Comparison of ENCODE assay signal across 14 cellular contexts in the genomic region with DNA sequence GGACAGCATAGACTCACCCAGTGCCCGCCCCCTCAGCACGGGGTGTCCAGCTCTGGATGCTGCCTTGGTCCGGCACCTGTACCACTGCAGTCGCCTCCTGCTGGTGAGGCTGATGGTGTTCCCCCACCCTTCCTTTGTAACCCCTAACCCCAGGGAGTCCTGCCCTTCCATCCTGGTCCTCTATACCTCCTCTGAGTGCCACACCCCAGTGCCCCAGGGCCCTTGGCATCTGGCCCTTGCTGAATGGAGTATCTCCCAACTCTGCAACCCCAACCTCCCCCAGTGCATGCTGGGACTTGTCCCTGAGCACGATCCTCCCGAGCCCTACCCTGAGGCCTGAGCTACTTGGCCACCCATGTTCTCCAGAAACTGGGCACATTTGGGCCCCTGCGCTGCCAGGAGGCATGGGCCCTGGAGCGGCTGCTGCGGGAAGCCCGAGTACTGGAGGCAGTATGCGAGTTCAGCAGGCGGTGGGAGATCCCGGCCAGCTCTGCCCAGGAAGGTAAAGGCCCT. TPM values are rescaled to one million over a fixed set of nuclear protein-coding genes. Genes with fewer than 3 reads are reported as not detected.
A peak's percentile ranks its signal among the peaks of the same experiment; 100 is the strongest.
DNase-seq lines count a peak whose midpoint lies in the region; ATAC-seq and TF ChIP-seq lines count a peak whose summit lies in the region.
"Had no signal": no experiment of that assay in that cellular context is flagged by ENCODE, and none has a peak within 500 bp of the region (broad histone marks: within the 10 kb centered on the region; RNA-seq: fewer than 3 reads in every experiment).

No MANE protein-coding gene starts in this region.

- no peaks in the 10 kb centered on the region for H3K9me2 ChIP-seq in OCI-LY1 (ENCODE audit: low read depth, low read length)

- no peak for TF ChIP-seq POLR2A in suprapubic skin (IDR thresholded peaks at IDR 0.05)

- H2AFZ ChIP-seq in OCI-LY1 (ENCODE audit: low read length), result no peak overlapping the region

- no peak overlapping the region for H3K4me3 ChIP-seq in OCI-LY1 (ENCODE audit: low read depth, low read length, poor library complexity, severe bottlenecking)
- peak overlapping the region; percentile 10 for H3K4me3 ChIP-seq in suprapubic skin
- H3K4me3 ChIP-seq: gastrocnemius medialis had no signal

- H3K79me2 ChIP-seq in OCI-LY1 (ENCODE audit: insufficient read depth, low read length), result no peaks in the 10 kb centered on the region

- intact Hi-C loops in left ventricle myocardium superior (cut with micrococcal nuclease) (no loop called here), cardiac septum (cut with DNase I) (no loop called here)

- H3K4me1 ChIP-seq in OCI-LY1 (ENCODE audit: insufficient read depth, low read length, severe bottlenecking) (peaks cover 55% of the 10 kb centered on the region), suprapubic skin (peaks cover 68% of the 10 kb centered on the region)

- peak overlapping the region; percentile 39; the same call in 1 of the 2 replicates for H3K9ac ChIP-seq in OCI-LY1 (ENCODE audit: low read length)

- TF ChIP-seq EP300 in suprapubic skin (IDR thresholded peaks at IDR 0.05), result no peak

- H3F3A ChIP-seq in OCI-LY1 (ENCODE audit: insufficient read depth, low read length), result no peaks in the 10 kb centered on the region

- H3K27me3 ChIP-seq in OCI-LY1 (ENCODE audit: insufficient read depth, low read length) (no peaks in the 10 kb centered on the region), suprapubic skin (no peaks in the 10 kb centered on the region)
- H3K27me3 ChIP-seq: gastrocnemius medialis had no signal

- DNase-seq in left ventricle myocardium superior (peak; percentile 26), cardiac septum (ENCODE audit: low spot score) (no peak), suprapubic skin (ENCODE audit: low spot score in 2 of 2) (no peak), RPMI8226 (no peak), mesenteric fat pad (ENCODE audit: low spot score) (no peak)
- DNase-seq: activated naive CD4-positive, alpha-beta T cell treated with anti-CD3 and anti-CD28 coated beads for 36 hours; dermis blood vessel endothelial cell; gastrocnemius medialis; NCI-H2029; SW 1271 had no signal

- H3K9me3 ChIP-seq in OCI-LY1 (ENCODE audit: low read length) (no peaks in the 10 kb centered on the region), suprapubic skin (no peaks in the 10 kb centered on the region)
- H3K9me3 ChIP-seq: gastrocnemius medialis had no signal

- 20% methylated on average over 1 of the region's 13 CpGs for WGBS in suprapubic skin

- TF ChIP-seq CTCF in OCI-LY1 (IDR thresholded peaks at IDR 0.05; ENCODE audit: low read length) (peak; percentile 57), suprapubic skin (IDR thresholded peaks at IDR 0.05) (no peak)

- ATAC-seq in left ventricle myocardium superior, result no peak
- peak; percentile 22 for ATAC-seq in esophagus mucosa
- no peak for ATAC-seq in HG03521 (IDR thresholded peaks at IDR 0.05; ENCODE audit: unreplicated experiment)
- ATAC-seq: gastrocnemius medialis, HCT116 had no signal

- H3K27ac ChIP-seq in OCI-LY1 (ENCODE audit: low read depth, low read length, poor library complexity, severe bottlenecking) (peak overlapping the region; percentile 97), suprapubic skin (no peak overlapping the region)

- H3K4me2 ChIP-seq in OCI-LY1 (ENCODE audit: low read length), result peak overlapping the region; percentile 56; the same call in 1 of the 2 replicates

- H3K36me3 ChIP-seq in OCI-LY1 (ENCODE audit: insufficient read depth, low read length) (peaks cover 2% of the 10 kb centered on the region; the same call in 1 of the 2 replicates), suprapubic skin (peaks cover 77% of the 10 kb centered on the region)

- H4K20me1 ChIP-seq in OCI-LY1 (ENCODE audit: insufficient read depth, low read length), result no peaks in the 10 kb centered on the region

RNA-seq across cellular contexts. Expression of gene RIPOR1, which starts 15.8 kb away (rescaled TPM):
- 76.1 TPM for total RNA-seq in left ventricle myocardium superior
- 102 TPM for total RNA-seq in cardiac septum
- 14.3 TPM for total RNA-seq in esophagus mucosa
- 10 to 100 TPM; 20.6 to 41.5 (median 28.3) TPM for total RNA-seq in suprapubic skin
- 107 TPM for total RNA-seq in mesenteric fat pad

RNA-seq across cellular contexts. Expression of gene CTCF, which starts 17.9 kb away (rescaled TPM):
- total RNA-seq in left ventricle myocardium superior, result 32.8 TPM
- 25.6 TPM for total RNA-seq in cardiac septum
- total RNA-seq in esophagus mucosa, result 28.3 TPM
- 10 to 100 TPM; 36.2 to 50.1 (median 46.9) TPM for total RNA-seq in suprapubic skin
- 26.2 TPM for total RNA-seq in mesenteric fat pad
